In genomic region chr11:83724704-83725114, GRCh38 we compare ENCODE assay signal across 9 cellular contexts.
A peak's percentile ranks its signal among the peaks of the same experiment; 100 is the strongest.
DNase-seq lines count a peak whose midpoint lies in the region; ATAC-seq, FAIRE-seq and TF ChIP-seq lines count a peak whose summit lies in the region.
"Had no signal": no experiment of that assay in that cellular context is flagged by ENCODE, and none has a peak within 500 bp of the region (broad histone marks: within the 10 kb centered on the region; RNA-seq: fewer than 3 reads in every experiment).

No MANE protein-coding gene starts in this region.

- H3K27ac Mint-ChIP-seq in osteocyte (ENCODE audit: unreplicated experiment), result no peak overlapping the region

- peaks cover 5% of the 10 kb centered on the region for H3K4me1 ChIP-seq in testis

- H3K36me3 ChIP-seq in bronchial epithelial cell (ENCODE audit: control insufficient read depth, insufficient read depth, low read length) (no peaks in the 10 kb centered on the region), testis (ENCODE audit: low read depth, missing control alignments) (no peaks in the 10 kb centered on the region)

- no peak overlapping the region for H3K27ac ChIP-seq in testis

- H3K27me3 Mint-ChIP-seq in osteocyte (ENCODE audit: unreplicated experiment), result peaks cover 30% of the 10 kb centered on the region

- no peak for FAIRE-seq in bronchial epithelial cell (lab: Jason Lieb, UNC)
- no peak for FAIRE-seq in RCC 7860 (lab: Jason Lieb, UNC)

- H3K4me3 ChIP-seq in bronchial epithelial cell (ENCODE audit: low read depth, low read length) (no peak overlapping the region), testis (peak overlapping the region in 1 of 2 donors; percentile 12)

- no peaks in the 10 kb centered on the region for H3K9me3 ChIP-seq in testis

- no peaks in the 10 kb centered on the region for H3K36me3 Mint-ChIP-seq in osteocyte (ENCODE audit: unreplicated experiment)

- H3K4me1 Mint-ChIP-seq in osteocyte (ENCODE audit: unreplicated experiment), result no peaks in the 10 kb centered on the region

- TF ChIP-seq CTCF in bronchial epithelial cell (IDR thresholded peaks at IDR 0.05; ENCODE audit: insufficient read depth, low read length, severe bottlenecking), result no peak
- no peak for TF ChIP-seq CTCF in testis (IDR thresholded peaks at IDR 0.05)
- no peak for TF ChIP-seq CTCF in osteocyte (IDR thresholded peaks at IDR 0.05)
- no peak for TF ChIP-seq CTCF in GM13976 (IDR thresholded peaks at IDR 0.05; ENCODE audit: borderline replicate concordance, control extremely low read depth, extremely low read depth, insufficient read depth, missing control alignments)

- WGBS in testis, 2 donors, result 32 to 35% methylated on average over 3 of the region's 3 CpGs

- in situ Hi-C loops in GM13976 (cut with MboI; ENCODE audit: low sequenced_read_pairs, unreplicated experiment), result no loop called here

- DNase-seq in NAMALWA (ENCODE audit: low spot score) (peak; percentile 30), bronchial epithelial cell (ENCODE audit: low read depth) (peak; percentile 14), left lobe of liver (ENCODE audit: low spot score) (peak; percentile 59), testis (peak; percentile 31), osteocyte (ENCODE audit: extremely low spot score, unreplicated experiment) (no peak), GM13976 (ENCODE audit: low spot score) (no peak), RCC 7860 (ENCODE audit: low spot score) (no peak)
- DNase-seq: T1000 had no signal

- TF ChIP-seq POLR2A in testis (IDR thresholded peaks at IDR 0.05), result no peak

- H3K27me3 ChIP-seq in bronchial epithelial cell (ENCODE audit: control insufficient read depth, insufficient read depth, low read length), result no peaks in the 10 kb centered on the region
- H3K27me3 ChIP-seq in testis, result no peaks in the 10 kb centered on the region

- H3K9me3 Mint-ChIP-seq in osteocyte (ENCODE audit: unreplicated experiment), result no peaks in the 10 kb centered on the region

- ATAC-seq in left lobe of liver (peak; percentile 91), GM18867 (IDR thresholded peaks at IDR 0.05; ENCODE audit: unreplicated experiment) (no peak)

- no peak overlapping the region for H3K4me3 Mint-ChIP-seq in osteocyte (ENCODE audit: unreplicated experiment)

- intact Hi-C loops in testis (cut with DNase I; ENCODE audit: low total_unique reads), result no loop called here

Comparison
In these comparisons a context has a peak if more than half of its experiments do, and no peak if none do; other contexts are left out.
1. DNase-seq: peak in NAMALWA (single experiment), bronchial epithelial cell (single experiment), left lobe of liver (single experiment) and testis (single experiment); none in osteocyte (single experiment), GM13976 (single experiment) and RCC 7860 (single experiment).